Comparison of ENCODE assay signal across 30 cellular contexts in genomic region chr4:118953276-118953675, GRCh38.
DNase-seq lines count a peak whose midpoint lies in the region; ATAC-seq and TF ChIP-seq lines count a peak whose summit lies in the region.
"Had no signal": no experiment of that assay in that cellular context is flagged by ENCODE, and none has a peak within 500 bp of the region (broad histone marks: within the 10 kb centered on the region; RNA-seq: fewer than 3 reads in every experiment).

No MANE protein-coding gene starts in this region.

- TF ChIP-seq CTCF in RWPE2 (IDR thresholded peaks at IDR 0.05; ENCODE audit: poor library complexity, severe bottlenecking) = no peak
- no peak for TF ChIP-seq CTCF in kidney epithelial cell (IDR thresholded peaks at IDR 0.05; ENCODE audit: insufficient read depth, low read length, poor library complexity, severe bottlenecking)
- no peak for TF ChIP-seq CTCF in Calu3 (IDR thresholded peaks at IDR 0.05; ENCODE audit: unreplicated experiment)

- no TSS peak for BruUV-seq in Calu3 (replicated peaks; lab: Mats Ljungman, UMichigan)

- ATAC-seq in RWPE2 (ENCODE audit: low read depth) = peak; percentile 56; the same call in 1 of the 3 replicates
- ATAC-seq: activated CD8-positive, alpha-beta T cell treated with anti-CD3 and anti-CD28 coated beads, Interleukin-2, amount 10 ng/mL, durations not matched to agents 7 days and 5 days; left lung; Panc1 had no signal

- H3K4me1 ChIP-seq in RWPE2 (ENCODE audit: insufficient read depth, poor library complexity, severe bottlenecking) (no peaks in the 10 kb centered on the region), stomach smooth muscle (ENCODE audit: control insufficient read depth, insufficient read depth, low read length) (peaks cover 37% of the 10 kb centered on the region)
- H3K4me1 ChIP-seq: breast epithelium, upper lobe of left lung had no signal

- no peaks in the 10 kb centered on the region for H3K36me3 Mint-ChIP-seq in Calu3 (ENCODE audit: insufficient read depth, unreplicated experiment)
- H3K36me3 Mint-ChIP-seq: activated naive CD4-positive, alpha-beta T cell treated with anti-CD3 and anti-CD28 coated beads, Interleukin-2, amount 50 U/mL, for 24 hours; immature natural killer cell; naive B cell had no signal

- H3K36me3 ChIP-seq in RWPE2 (ENCODE audit: low read depth) (no peaks in the 10 kb centered on the region), kidney epithelial cell (ENCODE audit: control insufficient read depth, insufficient read depth, low read length) (no peaks in the 10 kb centered on the region), stomach smooth muscle (ENCODE audit: control insufficient read depth in 2 of 2, insufficient read depth in 2 of 2, low read length in 2 of 2) (no peaks in the 10 kb centered on the region)
- H3K36me3 ChIP-seq: breast epithelium, left lung, upper lobe of left lung had no signal

- no peak overlapping the region for H3K27ac Mint-ChIP-seq in Calu3 (ENCODE audit: unreplicated experiment)
- H3K27ac Mint-ChIP-seq: activated CD8-positive, alpha-beta T cell treated with anti-CD3 and anti-CD28 coated beads, Interleukin-2, amount 10 ng/mL, durations not matched to agents 7 days and 5 days; activated naive CD4-positive, alpha-beta T cell treated with anti-CD3 and anti-CD28 coated beads, Interleukin-2, amount 50 U/mL, for 24 hours; HFFc6; immature natural killer cell; naive B cell had no signal

- CTCF ChIA-PET in Calu3 (lab: Charles Lee) = no interaction called here

- DNase-seq in HCEC 1CT (peak; percentile 67), RWPE2 (ENCODE audit: low spot score) (no peak), kidney epithelial cell (ENCODE audit: low read depth) (peak; percentile 31), anterior cingulate cortex (lab: John Stamatoyannopoulos, UW) (no peak), Calu3 (no peak), NCI-H1105 (lab: John Stamatoyannopoulos, UW) (no peak), HT-29 (ENCODE audit: low spot score) (no peak)
- DNase-seq: activated CD8-positive, alpha-beta T cell treated with anti-CD3 and anti-CD28 coated beads, Interleukin-2, amount 10 ng/mL, durations not matched to agents 7 days and 5 days; amniotic stem cell; C1 segment of cervical spinal cord; HFFc6; immature natural killer cell; KG1; left lung; mesendoderm; MM.1S; naive B cell; NCI-H1417 treated with DMSO at 0.1 percent for 48 hours; NCI-H2081; NCI-H2227 treated with DMSO at 0.1 percent for 48 hours; NCI-H69; SIG-M5; stimulated activated CD4-positive, alpha-beta T cell treated with anti-CD3 and anti-CD28 coated beads, Interleukin-15, amount 100 ng/mL, for 24 hours; stimulated activated CD4-positive, alpha-beta T cell treated with anti-CD3 and anti-CD28 coated beads, Interleukin-4, amount 100 ng/mL, for 4 hours; T-helper 9 cell; upper lobe of left lung had no signal

- intact Hi-C loops in Calu3 (cut with micrococcal nuclease; ENCODE audit: unreplicated experiment) = no loop called here

- H3K9me3 Mint-ChIP-seq in Calu3 (ENCODE audit: low read depth, unreplicated experiment) = no peaks in the 10 kb centered on the region
- H3K9me3 Mint-ChIP-seq: activated naive CD4-positive, alpha-beta T cell treated with anti-CD3 and anti-CD28 coated beads, Interleukin-2, amount 50 U/mL, for 24 hours; HFFc6; immature natural killer cell; naive B cell had no signal

- H3K4me3 ChIP-seq in RWPE2 (ENCODE audit: severe bottlenecking) (no peak overlapping the region), kidney epithelial cell (ENCODE audit: low read depth, low read length) (no peak overlapping the region), stomach smooth muscle (ENCODE audit: low read length in 2 of 2) (no peak overlapping the region)
- H3K4me3 ChIP-seq: breast epithelium, left lung, upper lobe of left lung had no signal

- H3K27me3 Mint-ChIP-seq in Calu3 (ENCODE audit: unreplicated experiment) = no peaks in the 10 kb centered on the region
- H3K27me3 Mint-ChIP-seq: activated naive CD4-positive, alpha-beta T cell treated with anti-CD3 and anti-CD28 coated beads, Interleukin-2, amount 50 U/mL, for 24 hours had no signal

- H3K27me3 ChIP-seq in RWPE2 (ENCODE audit: insufficient read depth, poor library complexity, severe bottlenecking) (no peaks in the 10 kb centered on the region), kidney epithelial cell (ENCODE audit: control insufficient read depth, insufficient read depth, low read length) (no peaks in the 10 kb centered on the region), stomach smooth muscle (ENCODE audit: control insufficient read depth in 1 of 2, insufficient read depth in 2 of 2, low read length in 2 of 2) (no peaks in the 10 kb centered on the region)
- H3K27me3 ChIP-seq: breast epithelium, left lung, upper lobe of left lung had no signal

- H3K4me3 Mint-ChIP-seq in Calu3 (ENCODE audit: low read depth, unreplicated experiment) = no peak overlapping the region
- H3K4me3 Mint-ChIP-seq: activated CD8-positive, alpha-beta T cell treated with anti-CD3 and anti-CD28 coated beads, Interleukin-2, amount 10 ng/mL, durations not matched to agents 7 days and 5 days; activated naive CD4-positive, alpha-beta T cell treated with anti-CD3 and anti-CD28 coated beads, Interleukin-2, amount 50 U/mL, for 24 hours; HFFc6; immature natural killer cell; naive B cell had no signal

- no peaks in the 10 kb centered on the region for H3K4me1 Mint-ChIP-seq in Calu3 (ENCODE audit: low read depth, unreplicated experiment)
- H3K4me1 Mint-ChIP-seq: activated naive CD4-positive, alpha-beta T cell treated with anti-CD3 and anti-CD28 coated beads, Interleukin-2, amount 50 U/mL, for 24 hours; immature natural killer cell; naive B cell had no signal

- H3K9me3 ChIP-seq in RWPE2 (ENCODE audit: severe bottlenecking) = no peaks in the 10 kb centered on the region
- H3K9me3 ChIP-seq in stomach smooth muscle (ENCODE audit: control insufficient read depth in 2 of 2, low read length in 2 of 2) = no peaks in the 10 kb centered on the region
- H3K9me3 ChIP-seq: breast epithelium, left lung, upper lobe of left lung had no signal

- no peak overlapping the region for H3K9ac ChIP-seq in stomach smooth muscle (ENCODE audit: low read length in 2 of 2)

- H3K27ac ChIP-seq in RWPE2 (ENCODE audit: poor library complexity, severe bottlenecking) = no peak overlapping the region
- peak overlapping the region; percentile 19 for H3K27ac ChIP-seq in stomach smooth muscle (ENCODE audit: low read length)
- H3K27ac ChIP-seq: left lung, upper lobe of left lung had no signal

Comparison
In these comparisons a context has a peak if more than half of its experiments do, and no peak if none do; other contexts are left out.
1. DNase-seq: peak in HCEC 1CT (single experiment) and kidney epithelial cell (single experiment); none in RWPE2 (single experiment), anterior cingulate cortex (0 of 58), Calu3 (single experiment), NCI-H1105 (single experiment) and HT-29 (single experiment).